Comparison of ENCODE assay signal across 15 cellular contexts in the genomic region with DNA sequence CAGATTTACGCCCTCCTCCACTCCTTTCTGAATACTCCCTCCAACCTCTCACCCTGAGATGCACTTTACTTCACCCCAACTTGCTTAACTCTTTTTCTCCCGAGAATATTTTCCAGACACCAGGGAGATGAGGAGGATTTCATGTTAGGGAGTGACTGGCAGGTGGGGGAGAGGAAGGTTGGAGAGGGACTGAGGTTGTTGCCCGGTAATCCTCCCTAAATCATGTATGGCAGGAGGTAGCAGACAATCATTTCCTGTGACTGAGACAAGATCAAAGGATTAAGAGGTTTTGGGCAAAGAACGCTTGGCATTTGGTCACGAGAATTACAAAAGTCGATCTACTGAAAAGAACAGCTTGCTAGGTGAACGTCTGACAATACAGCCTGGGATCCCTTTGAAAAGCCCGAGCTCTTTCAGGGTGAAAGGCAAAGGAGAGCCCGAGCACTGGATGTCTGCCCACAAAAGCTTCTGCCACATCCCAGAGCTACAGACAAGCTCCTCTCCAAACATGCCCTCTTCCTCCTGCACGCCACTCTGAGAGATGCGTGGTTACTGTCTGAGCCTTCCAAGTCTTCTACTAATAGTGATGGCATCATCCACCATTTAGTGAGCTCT.
"Had no signal": no experiment of that assay in that cellular context is flagged by ENCODE, and none has a peak within 500 bp of the region (broad histone marks: within the 10 kb centered on the region; RNA-seq: fewer than 3 reads in every experiment).

No MANE protein-coding gene starts in this region.

- H3K4me3 Mint-ChIP-seq: activated B cell treated with CpG ODN at 0.5 μM for 24 hours; activated CD4-positive, alpha-beta T cell treated with anti-CD3 and anti-CD28 coated beads, Interleukin-2, amount 10 ng/mL, durations not matched to agents 7 days and 5 days; activated T-helper 1 cell treated with anti-CD3 and anti-CD28 coated beads, Interleukin-12 subunit alpha, Interleukin-12 subunit beta, Interleukin-2, Interleukin-4 antibody, amounts not matched to agents 30 ng/mL and 10 ng/mL and 1 ng/mL, durations not matched to agents 14 hours and 24 hours and 36 hours; mesothelial cell of epicardium; neural crest cell; stimulated activated naive B cell treated with anti-CD40 and anti-IgM and Interleukin-4, amounts not matched to agents 10 μg/mL and 1 μg/mL and 100 μg/mL, for 72 hours had no signal

- H3K9me3 Mint-ChIP-seq: activated CD4-positive, alpha-beta T cell treated with anti-CD3 and anti-CD28 coated beads, Interleukin-2, amount 10 ng/mL, durations not matched to agents 7 days and 5 days; activated T-helper 1 cell treated with anti-CD3 and anti-CD28 coated beads, Interleukin-12 subunit alpha, Interleukin-12 subunit beta, Interleukin-2, Interleukin-4 antibody, amounts not matched to agents 30 ng/mL and 10 ng/mL and 1 ng/mL, durations not matched to agents 14 hours and 24 hours and 36 hours; neural crest cell had no signal

- DNase-seq: activated B cell treated with CpG ODN at 0.5 μM for 24 hours; activated CD4-positive, alpha-beta T cell treated with anti-CD3 and anti-CD28 coated beads, Interleukin-2, amount 10 ng/mL, durations not matched to agents 7 days and 5 days; activated naive CD4-positive, alpha-beta T cell treated with Interleukin-2 at 50 U/mL for 16 hours; aorta; colonic mucosa; esophagus squamous epithelium; kidney glomerular epithelial cell; ovary; stimulated activated CD4-positive, alpha-beta T cell treated with anti-CD3 and anti-CD28 coated beads, Interleukin-2, amount 100 ng/mL, for 48 hours; stimulated activated naive B cell treated with anti-CD40 and anti-IgM and Interleukin-4, amounts not matched to agents 10 μg/mL and 1 μg/mL and 100 μg/mL, for 72 hours; T-helper 2 cell; tibial artery had no signal

- H3K36me3 Mint-ChIP-seq: mesothelial cell of epicardium; stimulated activated naive B cell treated with anti-CD40 and anti-IgM and Interleukin-4, amounts not matched to agents 10 μg/mL and 1 μg/mL and 100 μg/mL, for 72 hours had no signal

- H3K27ac ChIP-seq: colonic mucosa, ovary, tibial artery had no signal

- H3K4me1 ChIP-seq: colonic mucosa, tibial artery had no signal

- H3K36me3 ChIP-seq: colonic mucosa, esophagus squamous epithelium, ovary, tibial artery had no signal

- H3K4me3 ChIP-seq: colonic mucosa, esophagus squamous epithelium, ovary, tibial artery had no signal

- H3K9me3 ChIP-seq: colonic mucosa, esophagus squamous epithelium, ovary, tibial artery had no signal

- H3K4me1 Mint-ChIP-seq: activated B cell treated with CpG ODN at 0.5 μM for 24 hours; activated CD4-positive, alpha-beta T cell treated with anti-CD3 and anti-CD28 coated beads, Interleukin-2, amount 10 ng/mL, durations not matched to agents 7 days and 5 days; stimulated activated naive B cell treated with anti-CD40 and anti-IgM and Interleukin-4, amounts not matched to agents 10 μg/mL and 1 μg/mL and 100 μg/mL, for 72 hours had no signal

- H3K27me3 ChIP-seq: colonic mucosa, ovary, tibial artery had no signal

- H3K27me3 Mint-ChIP-seq: activated CD4-positive, alpha-beta T cell treated with anti-CD3 and anti-CD28 coated beads, Interleukin-2, amount 10 ng/mL, durations not matched to agents 7 days and 5 days; stimulated activated naive B cell treated with anti-CD40 and anti-IgM and Interleukin-4, amounts not matched to agents 10 μg/mL and 1 μg/mL and 100 μg/mL, for 72 hours had no signal

- H3K27ac Mint-ChIP-seq: activated B cell treated with CpG ODN at 0.5 μM for 24 hours; activated CD4-positive, alpha-beta T cell treated with anti-CD3 and anti-CD28 coated beads, Interleukin-2, amount 10 ng/mL, durations not matched to agents 7 days and 5 days; activated T-helper 1 cell treated with anti-CD3 and anti-CD28 coated beads, Interleukin-12 subunit alpha, Interleukin-12 subunit beta, Interleukin-2, Interleukin-4 antibody, amounts not matched to agents 30 ng/mL and 10 ng/mL and 1 ng/mL, durations not matched to agents 14 hours and 24 hours and 36 hours; mesothelial cell of epicardium; stimulated activated naive B cell treated with anti-CD40 and anti-IgM and Interleukin-4, amounts not matched to agents 10 μg/mL and 1 μg/mL and 100 μg/mL, for 72 hours had no signal
